Comparison of ENCODE assay signal across 25 cellular contexts in the genomic region with DNA sequence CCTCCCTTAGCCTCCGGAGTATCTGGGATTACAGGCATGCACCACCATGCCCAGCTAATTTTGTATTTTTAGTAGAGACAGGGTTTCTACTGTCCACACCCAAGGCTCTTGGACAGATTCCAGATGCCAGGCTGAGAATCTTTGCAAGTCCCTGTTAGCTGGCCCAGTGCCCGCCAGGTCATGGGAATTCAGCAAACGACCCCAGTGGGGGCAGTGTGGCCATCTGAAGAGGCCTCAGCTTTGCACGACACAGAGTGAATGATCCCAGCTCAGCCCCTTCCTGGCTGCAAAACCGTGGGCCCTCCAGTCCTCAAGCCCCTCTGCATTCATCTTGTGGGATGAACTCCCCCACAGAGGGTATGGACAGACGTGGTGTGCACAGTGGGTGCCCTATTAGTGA.
DNase-seq lines count a peak whose midpoint lies in the region; ATAC-seq and TF ChIP-seq lines count a peak whose summit lies in the region.
"Had no signal": no experiment of that assay in that cellular context is flagged by ENCODE, and none has a peak within 500 bp of the region (broad histone marks: within the 10 kb centered on the region; RNA-seq: fewer than 3 reads in every experiment).

No MANE protein-coding gene starts in this region.

- H3K9me3 ChIP-seq in colonic mucosa (no peaks in the 10 kb centered on the region), thyroid gland (no peaks in the 10 kb centered on the region)
- H3K9me3 ChIP-seq: BLaER1, body of pancreas, transverse colon had no signal

- no peak overlapping the region for H3K9ac ChIP-seq in colonic mucosa (ENCODE audit: low read depth in 2 of 2, low read length in 2 of 2)
- H3K9ac ChIP-seq: BLaER1 had no signal

- H3K27me3 ChIP-seq in colonic mucosa (no peaks in the 10 kb centered on the region), thyroid gland (no peaks in the 10 kb centered on the region)
- H3K27me3 ChIP-seq: BLaER1, body of pancreas, transverse colon had no signal

- H3K36me3 ChIP-seq in colonic mucosa (no peaks in the 10 kb centered on the region), thyroid gland (no peaks in the 10 kb centered on the region)
- H3K36me3 ChIP-seq: BLaER1, left ventricle myocardium inferior, transverse colon had no signal

- intact Hi-C loops in colonic mucosa (cut with DNase I) (no loop called here), thyroid gland (cut with DNase I) (no loop called here)

- peaks cover 7% of the 10 kb centered on the region for H3K4me1 ChIP-seq in colonic mucosa
- H3K4me1 ChIP-seq in thyroid gland = peaks cover 0 to 13% of the 10 kb centered on the region in 2 donors

- H3K4me3 ChIP-seq in colonic mucosa = no peak overlapping the region
- H3K4me3 ChIP-seq in thyroid gland (replicated peaks in 1 of 3) = no peak overlapping the region
- H3K4me3 ChIP-seq: BLaER1, body of pancreas, GM23338, left ventricle myocardium inferior, PC-9, transverse colon had no signal

- TF ChIP-seq CTCF in colonic mucosa (IDR thresholded peaks at IDR 0.05) (no peak), thyroid gland (IDR thresholded peaks at IDR 0.05) (no peak)

- TF ChIP-seq POLR2A in thyroid gland (IDR thresholded peaks at IDR 0.05) = no peak

- DNase-seq in activated CD4-positive, CD25-positive, alpha-beta regulatory T cell treated with anti-CD3 and anti-CD28 coated beads, Interleukin-2, amount 50 U/mL, for 72 hours = peak; percentile 8
- DNase-seq in activated CD4-positive, CD25-positive, alpha-beta regulatory T cell (lab: John Stamatoyannopoulos, UW) = no peak
- peak; percentile 76 for DNase-seq in NCI-H69 (lab: John Stamatoyannopoulos, UW)
- peak; percentile 70 for DNase-seq in colonic mucosa
- DNase-seq in thyroid gland = peak; percentile 46 to 50
- no peak for DNase-seq in activated CD8-positive, alpha-beta memory T cell treated with anti-CD3 and anti-CD28 coated beads, Interleukin-2, amount 50 U/mL, for 48 hours
- DNase-seq: activated CD8-positive, alpha-beta T cell treated with anti-CD3 and anti-CD28 coated beads, Interleukin-2, amount 10 ng/mL, durations not matched to agents 7 days and 5 days; activated naive CD4-positive, alpha-beta T cell treated with anti-CD3 and anti-CD28 coated beads, Interleukin-2, amount 50 U/mL, for 16 hours; activated T-cell treated with anti-CD3 and anti-CD28 coated beads for 4 hours; left ventricle myocardium inferior; mesendoderm; NCI-H1048; NCI-H1930; NCI-H510A treated with DMSO at 0.1 percent for 48 hours; PC-9; stimulated activated CD4-positive, alpha-beta T cell treated with anti-CD3 and anti-CD28 coated beads, Interleukin-15, amount 100 ng/mL, for 24 hours; T-helper 17 cell; transverse colon had no signal

- no peak overlapping the region for H3K27ac ChIP-seq in colonic mucosa
- no peak overlapping the region for H3K27ac ChIP-seq in thyroid gland
- H3K27ac ChIP-seq: BLaER1, body of pancreas, left ventricle myocardium inferior, PC-9, transverse colon had no signal

- 60 to 62% methylated on average over 5 to 6 of the region's 6 CpGs for WGBS in thyroid gland, 2 donors

- ATAC-seq in GM21786 (IDR thresholded peaks at IDR 0.05; ENCODE audit: unreplicated experiment) = no peak
- ATAC-seq: activated CD8-positive, alpha-beta T cell treated with anti-CD3 and anti-CD28 coated beads, Interleukin-2, amount 10 ng/mL, durations not matched to agents 7 days and 5 days; body of pancreas; esophagus mucosa; GM23338; Right ventricle myocardium inferior; stimulated activated effector memory CD8-positive, alpha-beta T cell treated with anti-CD3 and anti-CD28 coated beads, Interleukin-12 subunit alpha, Interleukin-12 subunit beta, amount 100 ng/mL, for 72 hours; T-helper 17 cell had no signal

Comparison
In these comparisons a context has a peak if more than half of its experiments do, and no peak if none do; other contexts are left out.
1. DNase-seq: peak in activated CD4-positive, CD25-positive, alpha-beta regulatory T cell treated with anti-CD3 and anti-CD28 coated beads, Interleukin-2, amount 50 U/mL, for 72 hours (single experiment), NCI-H69 (single experiment), colonic mucosa (single experiment) and thyroid gland (2 of 2); none in activated CD4-positive, CD25-positive, alpha-beta regulatory T cell (0 of 4) and activated CD8-positive, alpha-beta memory T cell treated with anti-CD3 and anti-CD28 coated beads, Interleukin-2, amount 50 U/mL, for 48 hours (single experiment).